15 cellular contexts compared by ENCODE assay signal in the genomic region with DNA sequence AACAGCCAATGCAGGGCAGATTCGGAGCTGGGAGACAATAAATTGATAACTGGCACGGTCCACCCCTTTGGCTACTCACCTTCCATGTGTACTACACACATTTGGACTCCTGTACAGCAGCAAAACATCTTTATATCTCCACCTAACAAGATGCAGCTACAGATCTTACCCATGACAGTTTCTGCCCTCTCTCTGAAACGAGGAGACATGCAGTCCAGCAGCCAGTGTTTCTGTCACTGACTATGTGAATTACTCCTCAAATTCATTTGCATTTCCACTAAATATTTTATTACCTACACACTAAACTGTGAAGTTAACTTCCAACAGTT. TPM values are rescaled to one million over a fixed set of nuclear protein-coding genes. Genes with fewer than 3 reads are reported as not detected.
DNase-seq lines count a peak whose midpoint lies in the region; ATAC-seq, FAIRE-seq and TF ChIP-seq lines count a peak whose summit lies in the region.
"Had no signal": no experiment of that assay in that cellular context is flagged by ENCODE, and none has a peak within 500 bp of the region (broad histone marks: within the 10 kb centered on the region; RNA-seq: fewer than 3 reads in every experiment).

No MANE protein-coding gene starts in this region.

- H3K27ac Mint-ChIP-seq in natural killer cell (no peak overlapping the region), type B pancreatic cell (no peak overlapping the region)
- no peak overlapping the region for H3K27ac Mint-ChIP-seq in natural killer cell treated with Interleukin-12 subunit alpha and Interleukin-12 subunit beta and Interleukin-15 and Interleukin-18, amount 100 ng/mL, for 72 hours
- H3K27ac Mint-ChIP-seq: immature natural killer cell had no signal

- H2BK20ac ChIP-seq in IMR-90 (ENCODE audit: low read depth, low read length): no peak overlapping the region

- TF ChIP-seq EP300 in GM12878 (IDR thresholded peaks at IDR 0.05; ENCODE audit: borderline replicate concordance in 1 of 2, control insufficient read depth in 1 of 2, low read depth in 2 of 2, low read length in 2 of 2): no peak

- H3K4me1 ChIP-seq in IMR-90 (ENCODE audit: control insufficient read depth, insufficient read depth, low read length) (peaks cover 8% of the 10 kb centered on the region; the same call in 1 of the 2 replicates), GM12878 (ENCODE audit: control insufficient read depth, insufficient read depth, low read length) (peaks cover under 1% of the 10 kb centered on the region)

- H4K8ac ChIP-seq in IMR-90 (ENCODE audit: low read depth in 2 of 2, low read length in 2 of 2): no peak overlapping the region

- RAD21 ChIA-PET in GM12878 (lab: Charles Lee; ENCODE audit: unreplicated experiment): interaction anchor here (0.6 to 2.4 kb wide), 15 partner anchors 10 to 981 kb away, joined by 3 to 93 read pairs (median 4); no protein-coding TSS in a partner anchor

- BruUV-seq in IMR-90 (replicated peaks; lab: Mats Ljungman, UMichigan): no TSS peak
- BruUV-seq in GM12878 (replicated peaks; lab: Mats Ljungman, UMichigan): no TSS peak

- H3K36me3 ChIP-seq in IMR-90 (ENCODE audit: control insufficient read depth, insufficient read depth, low read length): no peaks in the 10 kb centered on the region
- no peaks in the 10 kb centered on the region for H3K36me3 ChIP-seq in GM12878 (ENCODE audit: control insufficient read depth in 2 of 2, insufficient read depth in 2 of 2, low read length in 1 of 2)
- H3K36me3 ChIP-seq: esophagus muscularis mucosa, upper lobe of left lung had no signal

- POLR2A ChIA-PET in IMR-90 (lab: Charles Lee; ENCODE audit: unreplicated experiment): interaction anchor here (1.0 kb wide), 1 partner anchor 229 kb away, joined by 3 read pairs; no protein-coding TSS in a partner anchor
- POLR2A ChIA-PET in GM12878 (lab: Charles Lee): interaction anchor here (0.7 to 1.4 kb wide), 2 partner anchors 12 to 263 kb away, joined by 3 read pairs; no protein-coding TSS in a partner anchor

- no peak overlapping the region for H3K18ac ChIP-seq in IMR-90 (ENCODE audit: low read depth, low read length)

- H3K79me2 ChIP-seq in GM12878 (ENCODE audit: control insufficient read depth, insufficient read depth, low read length): no peaks in the 10 kb centered on the region

- H3K36me3 Mint-ChIP-seq in natural killer cell (no peaks in the 10 kb centered on the region), type B pancreatic cell (no peaks in the 10 kb centered on the region)
- H3K36me3 Mint-ChIP-seq in natural killer cell treated with Interleukin-12 subunit alpha and Interleukin-12 subunit beta and Interleukin-15 and Interleukin-18, amount 100 ng/mL, for 72 hours: peaks cover 7% of the 10 kb centered on the region
- H3K36me3 Mint-ChIP-seq: immature natural killer cell had no signal

- peaks cover 2% of the 10 kb centered on the region; the same call in 1 of the 2 replicates for H3K9me3 ChIP-seq in IMR-90 (ENCODE audit: control insufficient read depth, insufficient read depth, low read length)
- H3K9me3 ChIP-seq in GM12878 (replicated peaks; ENCODE audit: control insufficient read depth, insufficient read depth, low read length): no peaks in the 10 kb centered on the region
- H3K9me3 ChIP-seq: body of pancreas, esophagus muscularis mucosa, upper lobe of left lung had no signal

- dilution Hi-C loops in IMR-90 (cut with HindIII; ENCODE audit: low sequenced_read_pairs, unreplicated experiment): no loop called here

- H2BK120ac ChIP-seq in IMR-90 (ENCODE audit: low read depth, low read length): no peak overlapping the region

- TF ChIP-seq POLR2A in IMR-90 (IDR thresholded peaks at IDR 0.05; ENCODE audit: low read depth, low read length) (no peak), GM12878 (IDR thresholded peaks at IDR 0.05; ENCODE audit: low read depth, low read length) (no peak)

- H2AK5ac ChIP-seq in IMR-90 (ENCODE audit: low read depth, low read length): no peak overlapping the region

- H4K20me1 ChIP-seq in IMR-90 (ENCODE audit: insufficient read depth, low read length): no peaks in the 10 kb centered on the region
- no peaks in the 10 kb centered on the region for H4K20me1 ChIP-seq in GM12878 (ENCODE audit: control insufficient read depth, insufficient read depth)

- no peak overlapping the region for H4K5ac ChIP-seq in IMR-90 (ENCODE audit: low read depth, low read length)

- DNase-seq in natural killer cell: no peak
- DNase-seq in natural killer cell treated with Interleukin-12 subunit alpha and Interleukin-12 subunit beta and Interleukin-15 and Interleukin-18, amount 100 ng/mL, for 72 hours (ENCODE audit: low spot score): no peak
- DNase-seq in IMR-90: no peak
- DNase-seq in GM12878 (ENCODE audit: low read depth, low spot score): no peak
- no peak for DNase-seq in type B pancreatic cell (ENCODE audit: extremely low spot score, unreplicated experiment)
- no peak for DNase-seq in cerebellar cortex (ENCODE audit: low spot score)
- DNase-seq: NCI-H187 treated with DMSO at 0.1 percent for 48 hours had no signal

- no peak overlapping the region for H4K91ac ChIP-seq in IMR-90 (ENCODE audit: insufficient read depth, low read depth, low read length)

- TF ChIP-seq RAD21 in IMR-90 (IDR thresholded peaks at IDR 0.05; ENCODE audit: low read length): no peak
- TF ChIP-seq RAD21 in GM12878 (IDR thresholded peaks at IDR 0.05; ENCODE audit: insufficient read depth, low read depth, low read length): no peak

- H3K9me1 ChIP-seq in IMR-90 (ENCODE audit: insufficient read depth, low read length): no peaks in the 10 kb centered on the region

- no peak overlapping the region for H3K9ac ChIP-seq in IMR-90 (ENCODE audit: low read depth, low read length)
- no peak overlapping the region for H3K9ac ChIP-seq in GM12878 (ENCODE audit: control insufficient read depth, insufficient read depth, low read length)

- no peak for FAIRE-seq in GM12878 (lab: Jason Lieb, UNC)

- in situ Hi-C loops in IMR-90 (cut with MboI; ENCODE audit: low sequenced_read_pairs) (loop anchor here (10.0 kb wide), 1 partner anchor 231 kb away; no protein-coding TSS in a partner anchor), GM12878 (cut with MboI) (loop anchor here (5.0 to 10.0 kb wide), 2 partner anchors 264 to 361 kb away; no protein-coding TSS in a partner anchor)

- no peaks in the 10 kb centered on the region for H3K9me3 Mint-ChIP-seq in natural killer cell
- no peaks in the 10 kb centered on the region for H3K9me3 Mint-ChIP-seq in natural killer cell treated with Interleukin-12 subunit alpha and Interleukin-12 subunit beta and Interleukin-15 and Interleukin-18, amount 100 ng/mL, for 72 hours
- H3K9me3 Mint-ChIP-seq in type B pancreatic cell: peaks cover 4% of the 10 kb centered on the region
- H3K9me3 Mint-ChIP-seq: immature natural killer cell had no signal

- ATAC-seq in natural killer cell (no peak), IMR-90 (ENCODE audit: low read depth) (no peak), GM12878 (peak; percentile 14; the same call in 2 of the 3 replicates), HG02678 (IDR thresholded peaks at IDR 0.05; ENCODE audit: unreplicated experiment) (no peak), HG02623 (IDR thresholded peaks at IDR 0.05; ENCODE audit: unreplicated experiment) (no peak)
- ATAC-seq in natural killer cell treated with Interleukin-12 subunit alpha and Interleukin-12 subunit beta and Interleukin-15 and Interleukin-18, amount 100 ng/mL, for 72 hours: no peak

- H3K4me3 Mint-ChIP-seq in natural killer cell (no peak overlapping the region), type B pancreatic cell (no peak overlapping the region)
- no peak overlapping the region for H3K4me3 Mint-ChIP-seq in natural killer cell treated with Interleukin-12 subunit alpha and Interleukin-12 subunit beta and Interleukin-15 and Interleukin-18, amount 100 ng/mL, for 72 hours

- H3K4me2 ChIP-seq in IMR-90 (ENCODE audit: low read depth, low read length): no peak overlapping the region
- H3K4me2 ChIP-seq in GM12878 (ENCODE audit: control insufficient read depth, insufficient read depth): no peak overlapping the region

- H3K27me3 ChIP-seq in IMR-90 (ENCODE audit: control insufficient read depth, insufficient read depth, low read length): peaks cover 14% of the 10 kb centered on the region
- H3K27me3 ChIP-seq in GM12878 (replicated peaks in 1 of 2; ENCODE audit: control insufficient read depth in 2 of 2, insufficient read depth in 2 of 2, low read length in 1 of 2): no peaks in the 10 kb centered on the region
- H3K27me3 ChIP-seq: body of pancreas, upper lobe of left lung had no signal

- peaks cover 60 to 81% of the 10 kb centered on the region in 2 donors for H3K27me3 Mint-ChIP-seq in natural killer cell (ENCODE audit: low read depth in 2 of 2)
- H3K27me3 Mint-ChIP-seq in natural killer cell treated with Interleukin-12 subunit alpha and Interleukin-12 subunit beta and Interleukin-15 and Interleukin-18, amount 100 ng/mL, for 72 hours: peaks cover 42 to 50% of the 10 kb centered on the region in 2 donors
- peaks cover 12% of the 10 kb centered on the region for H3K27me3 Mint-ChIP-seq in type B pancreatic cell

- no peak overlapping the region for H2AK9ac ChIP-seq in IMR-90 (replicated peaks; ENCODE audit: low read depth, low read length, poor library complexity)

- H3K14ac ChIP-seq in IMR-90 (replicated peaks; ENCODE audit: low read depth, low read length): no peak overlapping the region

- H3K4ac ChIP-seq in IMR-90 (ENCODE audit: low read depth, low read length): no peak overlapping the region

- H3K56ac ChIP-seq in IMR-90 (ENCODE audit: extremely low read depth, insufficient read depth, low read length): no peak overlapping the region

- no peak overlapping the region for H2BK5ac ChIP-seq in IMR-90 (ENCODE audit: low read depth, low read length, poor library complexity, severe bottlenecking)

- intact Hi-C loops in natural killer cell (cut with micrococcal nuclease) (loop anchor here (1.0 to 2.0 kb wide), 2 partner anchors 121 to 263 kb away; no protein-coding TSS in a partner anchor), IMR-90 (cut with micrococcal nuclease) (loop anchor here (1.0 kb wide), 2 partner anchors 229 to 261 kb away; no protein-coding TSS in a partner anchor), GM12878 (cut with micrococcal nuclease; ENCODE audit: unreplicated experiment) (loop anchor here (1.0 to 2.0 kb wide), 3 partner anchors 121 to 263 kb away; no protein-coding TSS in a partner anchor)

- H2AFZ ChIP-seq in IMR-90 (replicated peaks; ENCODE audit: low read length, poor library complexity) (peak overlapping the region; percentile 87), GM12878 (ENCODE audit: control insufficient read depth, low read depth, low read length) (no peak overlapping the region)

- no peak overlapping the region for H2BK15ac ChIP-seq in IMR-90 (ENCODE audit: low read depth, low read length)

- WGBS in IMR-90 (ENCODE audit: extremely low coverage in 2 of 2, insufficient read length in 1 of 2), 2 experiments: 21% methylated on average over 2 of the region's 3 CpGs; no CpG with 5 or more reads in 1 of the 2 experiments
- 11% methylated on average over 3 of the region's 3 CpGs for WGBS in GM12878 (ENCODE audit: insufficient coverage, insufficient replicate concordance, low lambda C conversion rate, missing lambda C conversion rate)

- SMC1A ChIA-PET in GM12878 (lab: Charles Lee; ENCODE audit: uncharacterized antibody, unreplicated experiment): interaction anchor here (0.6 to 5.6 kb wide), 19 partner anchors 8 to 985 kb away, joined by 3 to 95 read pairs (median 4); a partner anchor contains a TSS

- no peak overlapping the region for H3K4me3 ChIP-seq in IMR-90 (ENCODE audit: insufficient read depth, low read depth, low read length)
- no peak overlapping the region for H3K4me3 ChIP-seq in GM12878
- H3K4me3 ChIP-seq: body of pancreas, esophagus muscularis mucosa, upper lobe of left lung had no signal

- no peak overlapping the region for H3K27ac ChIP-seq in IMR-90 (ENCODE audit: insufficient read depth, low read length)
- H3K27ac ChIP-seq in GM12878 (ENCODE audit: control insufficient read depth, insufficient read depth): no peak overlapping the region
- H3K27ac ChIP-seq: body of pancreas, esophagus muscularis mucosa, upper lobe of left lung had no signal

- CTCF ChIA-PET in IMR-90 (lab: Yijun Ruan, JAX): interaction anchor here (0.6 to 3.0 kb wide), 16 partner anchors 8 to 263 kb away, joined by 3 to 26 read pairs (median 4); no protein-coding TSS in a partner anchor
- CTCF ChIA-PET in GM12878 (lab: Yijun Ruan, JAX): interaction anchor here (0.7 to 4.3 kb wide), 40 partner anchors 10 to 651 kb away, joined by 3 to 241 read pairs (median 4); no protein-coding TSS in a partner anchor

- peaks cover 45 to 51% of the 10 kb centered on the region in 2 donors for H3K4me1 Mint-ChIP-seq in natural killer cell
- H3K4me1 Mint-ChIP-seq in natural killer cell treated with Interleukin-12 subunit alpha and Interleukin-12 subunit beta and Interleukin-15 and Interleukin-18, amount 100 ng/mL, for 72 hours (ENCODE audit: low read depth in 2 of 2): peaks cover 34 to 43% of the 10 kb centered on the region in 2 donors
- peaks cover 12% of the 10 kb centered on the region for H3K4me1 Mint-ChIP-seq in type B pancreatic cell (ENCODE audit: unreplicated experiment)

- H3K23ac ChIP-seq in IMR-90 (ENCODE audit: low read depth, low read length): no peak overlapping the region

- peak; percentile 29 for TF ChIP-seq CTCF in natural killer cell (IDR thresholded peaks at IDR 0.05)
- no peak for TF ChIP-seq CTCF in IMR-90 (conservative IDR thresholded peaks at IDR 0.05; ENCODE audit: low read depth, low read length)
- TF ChIP-seq CTCF in GM12878 (IDR thresholded peaks at IDR 0.05 in 2 of 3, conservative IDR thresholded peaks at IDR 0.05 in 1 of 3; ENCODE audit: control insufficient read depth in 2 of 3, extremely low read depth in 1 of 3, insufficient read depth in 1 of 3, low read depth in 3 of 3, low read length in 3 of 3): no peak
- peak; percentile 20 for TF ChIP-seq CTCF in type B pancreatic cell (conservative IDR thresholded peaks at IDR 0.05)

- H3K79me1 ChIP-seq in IMR-90 (ENCODE audit: low read depth in 1 of 2, low read length in 2 of 2): no peaks in the 10 kb centered on the region

RNA-seq across cellular contexts. Expression of a gene that starts 58.7 kb away (rescaled TPM):
- total RNA-seq in natural killer cell (1 to 10 TPM in 1 of 3 donors, under 1 TPM in 1, not detected in 1; 0.11 to 1.3 TPM), IMR-90 (2012; rRNA removed) (0.18 and 0.28 TPM in 2 replicates), GM12878 (2014; rRNA removed) (0.06 and 0.16 TPM in 2 replicates), GM12878 (2014; rRNA removed; fragmentation: Illumina TruSeq; extraction: Trizol) (not detected in 2 replicates), GM12878 (2021) (0.24 and 0.31 TPM in 2 replicates), type B pancreatic cell (ENCODE audit: low replicate concordance) (1.9 and 3.0 TPM in 2 replicates)
- total RNA-seq in natural killer cell treated with Interleukin-12 subunit alpha and Interleukin-12 subunit beta and Interleukin-15 and Interleukin-18, amount 100 ng/mL, for 72 hours: not detected
- polyA plus RNA-seq in IMR-90 (2012; rRNA removed) (0.99 and 1.2 TPM in 2 replicates), GM12878 (2011; rRNA removed) (0.14 and 0.27 TPM in 2 replicates), GM12878 (2014; fragmentation: Illumina TruSeq; extraction: Trizol) (0.01 TPM in 1 of 2 replicates, not detected in the other), GM12878 (2014; fragmentation: Nextera tagmentation; extraction: Ambion mirVana) (not detected), GM12878 (2014; rRNA removed) (0.03 and 0.04 TPM in 2 replicates), GM12878 (2016; fragmentation: Nextera tagmentation; extraction: Ambion mirVana) (not detected)
- polyA plus RNA-seq in IMR-90 (2012; cell fraction: cytosol; rRNA removed): 1.5 and 1.6 TPM in 2 replicates
- polyA plus RNA-seq in IMR-90 (2012; cell fraction: nucleus; rRNA removed; ENCODE audit: low replicate concordance): 4.0 and 6.6 TPM in 2 replicates
- total RNA-seq in GM12878 (2013; cell fraction: nucleolus; rRNA removed): 0.51 and 2.6 TPM in 2 replicates
- polyA plus RNA-seq in GM12878 (2011; ENCODE audit: low read depth): not detected
- polyA plus RNA-seq in GM12878 (2011; cell fraction: cytosol; rRNA removed): 0.08 and 0.24 TPM in 2 replicates
- 0.57 and 0.70 TPM in 2 replicates for polyA plus RNA-seq in GM12878 (2011; cell fraction: nucleus; rRNA removed)
- polyA plus RNA-seq in GM12878 (2012): 0.23 and 0.74 TPM in 2 replicates
- polyA minus RNA-seq in GM12878 (2011; rRNA and poly(A)+ RNA removed): 0.67 TPM in 1 of 2 replicates, not detected in the other
- 0.40 and 1.0 TPM in 2 replicates for polyA minus RNA-seq in GM12878 (2011; cell fraction: cytosol; rRNA and poly(A)+ RNA removed)
- 0.12 and 0.38 TPM in 2 replicates for polyA minus RNA-seq in GM12878 (2011; cell fraction: nucleus; rRNA and poly(A)+ RNA removed)
- total RNA-seq: LHCN-M2, myocyte had no signal
- polyA plus RNA-seq: immature natural killer cell had no signal

Comparison
In these comparisons a context has a peak if more than half of its experiments do, and no peak if none do; other contexts are left out.
1. CTCF ChIP-seq: peak in natural killer cell (single experiment) and type B pancreatic cell (single experiment); none in IMR-90 (single experiment) and GM12878 (0 of 3).